ENCODE assay signal across 1 cellular context in the genomic region with DNA sequence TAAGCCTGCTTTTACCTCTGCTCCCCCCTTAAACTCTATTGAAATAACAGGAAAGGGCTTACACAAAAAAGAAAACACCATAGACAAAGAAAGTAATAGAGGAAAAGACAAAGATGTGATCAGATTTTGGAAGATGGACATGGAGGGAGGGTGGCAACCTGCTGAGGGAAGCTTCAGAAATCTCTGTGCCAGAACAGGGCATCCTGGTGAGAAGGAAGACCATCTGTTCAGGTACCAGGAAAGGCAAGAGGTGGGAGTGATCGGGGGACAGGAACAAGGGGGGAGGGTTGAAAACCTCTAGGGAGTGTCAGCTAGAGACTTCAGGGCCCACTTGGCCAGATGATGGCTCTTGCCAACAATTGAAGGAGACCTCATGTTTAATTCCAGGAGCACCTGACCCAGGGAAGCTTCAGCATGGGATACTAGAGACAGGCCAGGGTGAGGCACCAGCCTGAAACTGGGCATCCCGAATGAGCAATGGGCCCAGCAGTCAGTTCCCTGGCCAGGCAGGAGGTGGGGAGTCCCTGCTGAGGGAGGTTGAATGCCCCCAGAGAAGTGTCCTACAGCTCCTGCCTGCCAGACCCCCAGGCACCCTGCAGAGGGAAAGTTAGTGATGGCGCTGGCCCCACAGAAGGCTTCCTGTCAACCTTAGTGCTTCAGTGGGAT.
TF ChIP-seq lines count a peak whose summit lies in the region.

No MANE protein-coding gene starts in this region.

TF ChIP-seq in HepG2, 621 proteins besides CTCF, POLR2A, EP300 and RAD21:
- TF ChIP-seq ZBTB21 (CRISPR knock-in tag; IDR thresholded peaks at IDR 0.05) = no peak
- no peak for TF ChIP-seq MIER3 (CRISPR knock-in tag; IDR thresholded peaks at IDR 0.05; ENCODE audit: borderline replicate concordance)
- TF ChIP-seq MYC (CRISPR knock-in tag; IDR thresholded peaks at IDR 0.05; ENCODE audit: borderline replicate concordance) = no peak
- peak; percentile 13; the same call in 1 of the 2 replicates for TF ChIP-seq POLR2AphosphoS5 (IDR thresholded peaks at IDR 0.05; ENCODE audit: low read depth, low read length)
- TF ChIP-seq POLR2G (IDR thresholded peaks at IDR 0.05; ENCODE audit: low read depth, low read length) = peak; percentile 52
- TF ChIP-seq ZNF564 (CRISPR knock-in tag; IDR thresholded peaks at IDR 0.05) = no peak
- TF ChIP-seq RBM22 (optimal IDR thresholded peaks at IDR 0.05; ENCODE audit: low read length) = peak; percentile 94
